Comparison of ENCODE assay signal across 31 cellular contexts in genomic region chr17:61132524-61133025, GRCh38.
"Had no signal": no experiment of that assay in that cellular context is flagged by ENCODE, and none has a peak within 500 bp of the region (broad histone marks: within the 10 kb centered on the region; RNA-seq: fewer than 3 reads in every experiment).

No MANE protein-coding gene starts in this region.

- DNase-seq: activated CD4-positive, alpha-beta T cell treated with anti-CD3 and anti-CD28 coated beads, Interleukin-2, amount 10 ng/mL, durations not matched to agents 7 days and 5 days; activated CD4-positive, CD25-positive, alpha-beta regulatory T cell treated with anti-CD3 and anti-CD28 coated beads, Interleukin-2, amount 50 U/mL, for 72 hours; activated CD8-positive, alpha-beta T cell treated with anti-CD3 and anti-CD28 coated beads for 36 hours; activated gamma-delta T cell treated with Interleukin-2 at 50 U/mL for 16 hours; activated naive CD4-positive, alpha-beta T cell treated with anti-CD3 and anti-CD28 coated beads, Interleukin-2, amount 50 U/mL, for 16 hours; activated naive CD8-positive, alpha-beta T cell treated with anti-CD3 and anti-CD28 coated beads, Interleukin-2, amount 50 U/mL, for 24 hours; activated T-cell treated with anti-CD3 and anti-CD28 coated beads, Interleukin-2, amount 50 U/mL, for 4 hours; amygdala; dermis blood vessel endothelial cell; effector CD4-positive, alpha-beta T cell; gastrocnemius medialis; kidney; left colon; naive B cell; nucleus accumbens; pancreas; stimulated activated CD4-positive, alpha-beta T cell treated with anti-CD3 and anti-CD28 coated beads, Interleukin-1b, Interleukin-23, amount 100 ng/mL, for 48 hours; stimulated activated CD4-positive, alpha-beta T cell treated with anti-CD3 and anti-CD28 coated beads, Interleukin-4, amount 100 ng/mL, for 4 hours; stimulated activated naive B cell treated with anti-CD40 and anti-IgM and Interleukin-4, amounts not matched to agents 10 μg/mL and 1 μg/mL and 100 μg/mL, for 72 hours; stomach; SW 1271; T-helper 17 cell; thyroid gland had no signal

- H2AFZ ChIP-seq: hepatocyte had no signal

- H3K36me3 Mint-ChIP-seq: naive B cell had no signal

- H3K9me3 ChIP-seq: breast epithelium, gastrocnemius medialis, pancreas, prostate gland, stomach, thyroid gland had no signal

- H3K4me2 ChIP-seq: hepatocyte, smooth muscle cell had no signal

- H3K9me3 Mint-ChIP-seq: activated CD4-positive, alpha-beta T cell treated with anti-CD3 and anti-CD28 coated beads, Interleukin-2, amount 10 ng/mL, durations not matched to agents 7 days and 5 days; activated CD8-positive, alpha-beta T cell treated with anti-CD3 and anti-CD28 coated beads for 36 hours; activated naive CD8-positive, alpha-beta T cell treated with anti-CD3 and anti-CD28 coated beads, Interleukin-2, amount 50 U/mL, for 24 hours; activated T-cell treated with anti-CD3 and anti-CD28 coated beads, Interleukin-2, amount 50 U/mL, for 4 hours; activated T-helper 17 cell treated with anti-CD3 and anti-CD28 coated beads, Interleukin-2, amount 50 U/mL, for 72 hours; central memory CD8-positive, alpha-beta T cell; naive B cell; neural crest cell; stimulated activated naive B cell treated with anti-CD40 and anti-IgM and Interleukin-4, amounts not matched to agents 10 μg/mL and 1 μg/mL and 100 μg/mL, for 72 hours had no signal

- H3K36me3 ChIP-seq: breast epithelium, gastrocnemius medialis, pancreas, prostate gland, stomach, thyroid gland had no signal

- H3K4me1 ChIP-seq: breast epithelium, pancreas, prostate gland, stomach had no signal

- ATAC-seq: activated CD8-positive, alpha-beta T cell treated with anti-CD3 and anti-CD28 coated beads for 36 hours; activated naive CD8-positive, alpha-beta T cell treated with anti-CD3 and anti-CD28 coated beads, Interleukin-2, amount 50 U/mL, for 24 hours; activated T-cell treated with anti-CD3 and anti-CD28 coated beads, Interleukin-2, amount 50 U/mL, for 4 hours; activated T-helper 17 cell treated with anti-CD3 and anti-CD28 coated beads, Interleukin-2, amount 50 U/mL, for 72 hours; gastrocnemius medialis; left colon; pancreas; stimulated activated naive B cell treated with anti-CD40 and anti-IgM and Interleukin-4, amounts not matched to agents 10 μg/mL and 1 μg/mL and 100 μg/mL, for 72 hours; T-helper 17 cell had no signal

- H3K27ac Mint-ChIP-seq: activated CD4-positive, alpha-beta T cell treated with anti-CD3 and anti-CD28 coated beads, Interleukin-2, amount 10 ng/mL, durations not matched to agents 7 days and 5 days; activated CD8-positive, alpha-beta T cell treated with anti-CD3 and anti-CD28 coated beads for 36 hours; activated naive CD8-positive, alpha-beta T cell treated with anti-CD3 and anti-CD28 coated beads, Interleukin-2, amount 50 U/mL, for 24 hours; activated T-helper 17 cell treated with anti-CD3 and anti-CD28 coated beads, Interleukin-2, amount 50 U/mL, for 72 hours; naive B cell; stimulated activated naive B cell treated with anti-CD40 and anti-IgM and Interleukin-4, amounts not matched to agents 10 μg/mL and 1 μg/mL and 100 μg/mL, for 72 hours; T-helper 17 cell had no signal

- H3K4me3 ChIP-seq: breast epithelium, gastrocnemius medialis, hepatocyte, pancreas, prostate gland, smooth muscle cell, stomach, thyroid gland had no signal

- H3K27me3 ChIP-seq: breast epithelium, gastrocnemius medialis, hepatocyte, pancreas, stomach, thyroid gland had no signal

- H3K27ac ChIP-seq: breast epithelium, epithelial cell of prostate, hepatocyte, pancreas, prostate gland, thyroid gland had no signal
